ENCODE assay signal across 8 cellular contexts in genomic region chr7:152760384-152761115, GRCh38. TPM values are rescaled to one million over a fixed set of nuclear protein-coding genes. Genes with fewer than 3 reads are reported as not detected.
DNase-seq lines count a peak whose midpoint lies in the region; ATAC-seq and TF ChIP-seq lines count a peak whose summit lies in the region.

No MANE protein-coding gene starts in this region.

- ATAC-seq in naive thymus-derived CD8-positive, alpha-beta T cell: no peak
- ATAC-seq in GM21515 (IDR thresholded peaks at IDR 0.05; ENCODE audit: unreplicated experiment): no peak

- H3K9me3 Mint-ChIP-seq in naive thymus-derived CD8-positive, alpha-beta T cell: no peaks in the 10 kb centered on the region

- DNase-seq in stimulated activated CD4-positive, alpha-beta T cell treated with anti-CD3 and anti-CD28 coated beads, Interleukin-15, amount 100 ng/mL, for 24 hours: peak; percentile 7
- no peak for DNase-seq in stimulated activated CD4-positive, alpha-beta T cell treated with anti-CD3 and anti-CD28 coated beads, Interleukin-2, amount 100 ng/mL, for 48 hours
- no peak for DNase-seq in NT2/D1 (ENCODE audit: low read depth, low spot score)
- no peak for DNase-seq in coronary artery (ENCODE audit: low spot score)
- peak in 3 of 10 donors; percentile 7 to 30 (median 28) for DNase-seq in naive thymus-derived CD8-positive, alpha-beta T cell
- no peak for DNase-seq in NOMO-1 treated with DMSO at 0.1 percent for 48 hours (lab: John Stamatoyannopoulos, UW; ENCODE audit: unreplicated experiment)
- no peak for DNase-seq in NK-92 treated with Interleukin-12 subunit alpha and Interleukin-12 subunit beta, amount 100 ng/mL, for 24 hours (lab: John Stamatoyannopoulos, UW)

- H3K36me3 ChIP-seq in NT2/D1 (ENCODE audit: insufficient read depth, insufficient read length, low read length): no peaks in the 10 kb centered on the region

- peak overlapping the region; percentile 81 to 94 (median 88) for H3K4me3 Mint-ChIP-seq in naive thymus-derived CD8-positive, alpha-beta T cell

- H3K4me1 ChIP-seq in NT2/D1 (ENCODE audit: insufficient read depth, insufficient read length): no peaks in the 10 kb centered on the region

- H3K9me3 ChIP-seq in NT2/D1 (ENCODE audit: insufficient read depth, low read length): no peaks in the 10 kb centered on the region

- peaks cover 5 to 25% (median 23%) of the 10 kb centered on the region in 4 donors for H3K4me1 Mint-ChIP-seq in naive thymus-derived CD8-positive, alpha-beta T cell

- TF ChIP-seq CTCF in coronary artery (IDR thresholded peaks at IDR 0.05): no peak

- peak overlapping the region; percentile 87 for H3K9ac ChIP-seq in NT2/D1 (ENCODE audit: insufficient read length, low read depth)

- peak overlapping the region; percentile 85 to 93 for H3K27ac ChIP-seq in coronary artery

- no peaks in the 10 kb centered on the region for H3K27me3 Mint-ChIP-seq in naive thymus-derived CD8-positive, alpha-beta T cell

- POLR2A ChIA-PET in naive thymus-derived CD8-positive, alpha-beta T cell (lab: Charles Lee): no interaction called here

- H3K27me3 ChIP-seq in NT2/D1 (ENCODE audit: insufficient read depth, insufficient read length): no peaks in the 10 kb centered on the region

- H3K27ac Mint-ChIP-seq in naive thymus-derived CD8-positive, alpha-beta T cell: peak overlapping the region; percentile 63 to 95 (median 88)

- H3K36me3 Mint-ChIP-seq in naive thymus-derived CD8-positive, alpha-beta T cell: no peaks in the 10 kb centered on the region

- H3K4me3 ChIP-seq in NT2/D1 (ENCODE audit: insufficient read length, low read depth) (peak overlapping the region; percentile 77), coronary artery (peak overlapping the region; percentile 90)

RNA-seq across cellular contexts. Expression of gene ACTR3B, which starts 1.0 kb away (rescaled TPM):
- total RNA-seq in naive thymus-derived CD8-positive, alpha-beta T cell: 10 to 100 TPM in 1 of 2 experiments, 1 to 10 TPM in 1; 8.4 to 11.1 TPM
- polyA plus RNA-seq in naive thymus-derived CD8-positive, alpha-beta T cell: 10 to 100 TPM in 1 of 3 donors, 1 to 10 TPM in 2; 4.0 to 12.2 (median 8.1) TPM
